ENCODE assay signal across 5 cellular contexts in genomic region chr19:3595521-3596061, GRCh38. TPM values are rescaled to one million over a fixed set of nuclear protein-coding genes. Genes with fewer than 3 reads are reported as not detected.
"Had no signal": no experiment of that assay in that cellular context is flagged by ENCODE, and none has a peak within 500 bp of the region (broad histone marks: within the 10 kb centered on the region; RNA-seq: fewer than 3 reads in every experiment).

No MANE protein-coding gene starts in this region.

- H3K4me2 ChIP-seq: GM23338 had no signal

- DNase-seq: HCEC 1CT, IMR-90, KBM-7 had no signal

- H3K4me3 Mint-ChIP-seq: GM23338 had no signal

- H3K27ac Mint-ChIP-seq: GM23338 had no signal

- ATAC-seq: GM23338 had no signal

- H3K4me3 ChIP-seq: GM23338 had no signal

- H2AFZ ChIP-seq: GM23338 had no signal

- H3K4me1 Mint-ChIP-seq: GM23338 had no signal

RNA-seq across cellular contexts. Expression of gene GIPC3, which starts 10.3 kb away (rescaled TPM):
- total RNA-seq: HT-29 had no signal

RNA-seq across cellular contexts. Expression of gene TBXA2R, which starts 11.1 kb away (rescaled TPM):
- total RNA-seq: HT-29 had no signal
